2 cellular contexts compared by ENCODE assay signal in genomic region chr11:85939099-85940015, GRCh38.
TF ChIP-seq lines count a peak whose summit lies in the region.

No MANE protein-coding gene starts in this region.

TF ChIP-seq in HepG2, 621 proteins besides CTCF, POLR2A, EP300 and RAD21 (continued from another document):
- no peak for TF ChIP-seq FOXK1 (CRISPR knock-in tag; IDR thresholded peaks at IDR 0.05; ENCODE audit: borderline replicate concordance, low read depth)
- TF ChIP-seq AKAP8 (CRISPR knock-in tag; IDR thresholded peaks at IDR 0.05): no peak
- TF ChIP-seq ZFYVE20 (CRISPR knock-in tag; IDR thresholded peaks at IDR 0.05; ENCODE audit: borderline replicate concordance, low read depth): no peak
- no peak for TF ChIP-seq NAIF1 (CRISPR knock-in tag; IDR thresholded peaks at IDR 0.05; ENCODE audit: borderline replicate concordance)
- TF ChIP-seq, protein P1, sequence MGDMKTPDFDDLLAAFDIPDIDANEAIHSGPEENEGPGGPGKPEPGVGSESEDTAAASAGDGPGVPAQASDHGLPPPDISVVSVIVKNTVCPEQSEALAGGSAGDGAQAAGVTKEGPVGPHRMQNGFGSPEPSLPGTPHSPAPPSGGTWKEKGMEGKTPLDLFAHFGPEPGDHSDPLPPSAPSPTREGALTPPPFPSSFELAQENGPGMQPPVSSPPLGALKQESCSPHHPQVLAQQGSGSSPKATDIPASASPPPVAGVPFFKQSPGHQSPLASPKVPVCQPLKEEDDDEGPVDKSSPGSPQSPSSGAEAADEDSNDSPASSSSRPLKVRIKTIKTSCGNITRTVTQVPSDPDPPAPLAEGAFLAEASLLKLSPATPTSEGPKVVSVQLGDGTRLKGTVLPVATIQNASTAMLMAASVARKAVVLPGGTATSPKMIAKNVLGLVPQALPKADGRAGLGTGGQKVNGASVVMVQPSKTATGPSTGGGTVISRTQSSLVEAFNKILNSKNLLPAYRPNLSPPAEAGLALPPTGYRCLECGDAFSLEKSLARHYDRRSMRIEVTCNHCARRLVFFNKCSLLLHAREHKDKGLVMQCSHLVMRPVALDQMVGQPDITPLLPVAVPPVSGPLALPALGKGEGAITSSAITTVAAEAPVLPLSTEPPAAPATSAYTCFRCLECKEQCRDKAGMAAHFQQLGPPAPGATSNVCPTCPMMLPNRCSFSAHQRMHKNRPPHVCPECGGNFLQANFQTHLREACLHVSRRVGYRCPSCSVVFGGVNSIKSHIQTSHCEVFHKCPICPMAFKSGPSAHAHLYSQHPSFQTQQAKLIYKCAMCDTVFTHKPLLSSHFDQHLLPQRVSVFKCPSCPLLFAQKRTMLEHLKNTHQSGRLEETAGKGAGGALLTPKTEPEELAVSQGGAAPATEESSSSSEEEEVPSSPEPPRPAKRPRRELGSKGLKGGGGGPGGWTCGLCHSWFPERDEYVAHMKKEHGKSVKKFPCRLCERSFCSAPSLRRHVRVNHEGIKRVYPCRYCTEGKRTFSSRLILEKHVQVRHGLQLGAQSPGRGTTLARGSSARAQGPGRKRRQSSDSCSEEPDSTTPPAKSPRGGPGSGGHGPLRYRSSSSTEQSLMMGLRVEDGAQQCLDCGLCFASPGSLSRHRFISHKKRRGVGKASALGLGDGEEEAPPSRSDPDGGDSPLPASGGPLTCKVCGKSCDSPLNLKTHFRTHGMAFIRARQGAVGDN (CRISPR knock-in tag; IDR thresholded peaks at IDR 0.05): no peak
- TF ChIP-seq PAWR (CRISPR knock-in tag; IDR thresholded peaks at IDR 0.05; ENCODE audit: borderline replicate concordance): no peak
- TF ChIP-seq ZNF44 (CRISPR knock-in tag; IDR thresholded peaks at IDR 0.05): no peak

TF ChIP-seq in K562, 482 proteins besides CTCF, POLR2A, EP300 and RAD21 (continued from another document):
- peak; percentile 62 for TF ChIP-seq C11orf30 (IDR thresholded peaks at IDR 0.05; ENCODE audit: low read depth)
- no peak for TF ChIP-seq ZNF785 (CRISPR knock-in tag; IDR thresholded peaks at IDR 0.05)
- 0 out of 2 replicates have a peak, but pooled peaks have one; percentile 19 for TF ChIP-seq ZNF384 (IDR thresholded peaks at IDR 0.05; ENCODE audit: low read depth, low read length)
- no peak for TF ChIP-seq XRCC5 (IDR thresholded peaks at IDR 0.05; ENCODE audit: low read depth, low read length)
- TF ChIP-seq, protein P2, sequence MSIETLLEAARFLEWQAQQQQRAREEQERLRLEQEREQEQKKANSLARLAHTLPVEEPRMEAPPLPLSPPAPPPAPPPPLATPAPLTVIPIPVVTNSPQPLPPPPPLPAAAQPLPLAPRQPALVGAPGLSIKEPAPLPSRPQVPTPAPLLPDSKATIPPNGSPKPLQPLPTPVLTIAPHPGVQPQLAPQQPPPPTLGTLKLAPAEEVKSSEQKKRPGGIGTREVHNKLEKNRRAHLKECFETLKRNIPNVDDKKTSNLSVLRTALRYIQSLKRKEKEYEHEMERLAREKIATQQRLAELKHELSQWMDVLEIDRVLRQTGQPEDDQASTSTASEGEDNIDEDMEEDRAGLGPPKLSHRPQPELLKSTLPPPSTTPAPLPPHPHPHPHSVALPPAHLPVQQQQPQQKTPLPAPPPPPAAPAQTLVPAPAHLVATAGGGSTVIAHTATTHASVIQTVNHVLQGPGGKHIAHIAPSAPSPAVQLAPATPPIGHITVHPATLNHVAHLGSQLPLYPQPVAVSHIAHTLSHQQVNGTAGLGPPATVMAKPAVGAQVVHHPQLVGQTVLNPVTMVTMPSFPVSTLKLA (conservative IDR thresholded peaks at IDR 0.05): no peak
- TF ChIP-seq ARID1B (IDR thresholded peaks at IDR 0.05): 0 out of 2 replicates have a peak, but pooled peaks have one; percentile 22
- peak; percentile 78 for TF ChIP-seq ZNF316 (IDR thresholded peaks at IDR 0.05)
- 0 out of 2 replicates have a peak, but pooled peaks have one; percentile 21 for TF ChIP-seq EP400 (IDR thresholded peaks at IDR 0.05)
- peak; percentile 57; the same call in 1 of the 2 replicates for TF ChIP-seq NFE2L1 (tag; IDR thresholded peaks at IDR 0.05; ENCODE audit: borderline replicate concordance, low read depth)
- 0 out of 2 replicates have a peak, but pooled peaks have one; percentile 18 for TF ChIP-seq FOSL1 (tag; conservative IDR thresholded peaks at IDR 0.05)
- TF ChIP-seq, protein P3, sequence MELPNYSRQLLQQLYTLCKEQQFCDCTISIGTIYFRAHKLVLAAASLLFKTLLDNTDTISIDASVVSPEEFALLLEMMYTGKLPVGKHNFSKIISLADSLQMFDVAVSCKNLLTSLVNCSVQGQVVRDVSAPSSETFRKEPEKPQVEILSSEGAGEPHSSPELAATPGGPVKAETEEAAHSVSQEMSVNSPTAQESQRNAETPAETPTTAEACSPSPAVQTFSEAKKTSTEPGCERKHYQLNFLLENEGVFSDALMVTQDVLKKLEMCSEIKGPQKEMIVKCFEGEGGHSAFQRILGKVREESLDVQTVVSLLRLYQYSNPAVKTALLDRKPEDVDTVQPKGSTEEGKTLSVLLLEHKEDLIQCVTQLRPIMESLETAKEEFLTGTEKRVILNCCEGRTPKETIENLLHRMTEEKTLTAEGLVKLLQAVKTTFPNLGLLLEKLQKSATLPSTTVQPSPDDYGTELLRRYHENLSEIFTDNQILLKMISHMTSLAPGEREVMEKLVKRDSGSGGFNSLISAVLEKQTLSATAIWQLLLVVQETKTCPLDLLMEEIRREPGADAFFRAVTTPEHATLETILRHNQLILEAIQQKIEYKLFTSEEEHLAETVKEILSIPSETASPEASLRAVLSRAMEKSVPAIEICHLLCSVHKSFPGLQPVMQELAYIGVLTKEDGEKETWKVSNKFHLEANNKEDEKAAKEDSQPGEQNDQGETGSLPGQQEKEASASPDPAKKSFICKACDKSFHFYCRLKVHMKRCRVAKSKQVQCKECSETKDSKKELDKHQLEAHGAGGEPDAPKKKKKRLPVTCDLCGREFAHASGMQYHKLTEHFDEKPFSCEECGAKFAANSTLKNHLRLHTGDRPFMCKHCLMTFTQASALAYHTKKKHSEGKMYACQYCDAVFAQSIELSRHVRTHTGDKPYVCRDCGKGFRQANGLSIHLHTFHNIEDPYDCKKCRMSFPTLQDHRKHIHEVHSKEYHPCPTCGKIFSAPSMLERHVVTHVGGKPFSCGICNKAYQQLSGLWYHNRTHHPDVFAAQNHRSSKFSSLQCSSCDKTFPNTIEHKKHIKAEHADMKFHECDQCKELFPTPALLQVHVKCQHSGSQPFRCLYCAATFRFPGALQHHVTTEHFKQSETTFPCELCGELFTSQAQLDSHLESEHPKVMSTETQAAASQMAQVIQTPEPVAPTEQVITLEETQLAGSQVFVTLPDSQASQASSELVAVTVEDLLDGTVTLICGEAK (IDR thresholded peaks at IDR 0.05): 0 out of 2 replicates have a peak, but pooled peaks have one; percentile 32
- TF ChIP-seq, protein P3 (CRISPR knock-in tag; IDR thresholded peaks at IDR 0.05): no peak
- 0 out of 2 replicates have a peak, but pooled peaks have one; percentile 1 for TF ChIP-seq NFE2 (IDR thresholded peaks at IDR 0.05; ENCODE audit: low read depth)
